Comparison of ENCODE assay signal across 23 cellular contexts in genomic region chr10:1529806-1530413, GRCh38.
"Had no signal": no experiment of that assay in that cellular context is flagged by ENCODE, and none has a peak within 500 bp of the region (broad histone marks: within the 10 kb centered on the region; RNA-seq: fewer than 3 reads in every experiment).

No MANE protein-coding gene starts in this region.

- H3K4me3 Mint-ChIP-seq: naive thymus-derived CD8-positive, alpha-beta T cell; neural progenitor cell had no signal

- H3K36me3 ChIP-seq: heart left ventricle, neural progenitor cell, right lobe of liver, stomach, thoracic aorta, transverse colon had no signal

- DNase-seq: cortex of kidney; effector CD8-positive, alpha-beta T cell; foreskin melanocyte; hippocampal formation; kidney glomerular epithelial cell; mucosa of descending colon; naive thymus-derived CD8-positive, alpha-beta T cell; occipital lobe; retina; right lobe of liver; stimulated activated CD4-positive, alpha-beta T cell treated with anti-CD3 and anti-CD28 coated beads, Interleukin-2, amount 100 ng/mL, for 24 hours; stimulated activated CD4-positive, alpha-beta T cell treated with anti-CD3 and anti-CD28 coated beads, Interleukin-4, amount 100 ng/mL, for 4 hours; stimulated activated naive CD4-positive, alpha-beta T cell; stomach; substantia nigra; transverse colon had no signal

- ATAC-seq: mucosa of descending colon; naive thymus-derived CD8-positive, alpha-beta T cell; psoas muscle; right lobe of liver had no signal

- H3K9me3 Mint-ChIP-seq: neural progenitor cell had no signal

- H3K36me3 Mint-ChIP-seq: naive thymus-derived CD8-positive, alpha-beta T cell; neural progenitor cell had no signal

- H3K27me3 ChIP-seq: neural progenitor cell, right lobe of liver, transverse colon had no signal

- H3K4me1 ChIP-seq: heart left ventricle, neural progenitor cell, psoas muscle, right lobe of liver, stomach, transverse colon had no signal

- H3K9ac ChIP-seq: neural progenitor cell, parathyroid adenoma had no signal

- H2AFZ ChIP-seq: neural progenitor cell, parathyroid adenoma had no signal

- H3K9me3 ChIP-seq: heart left ventricle, mucosa of descending colon, psoas muscle, right lobe of liver, stomach, thoracic aorta, transverse colon had no signal

- H3K79me2 ChIP-seq: parathyroid adenoma had no signal

- H3K4me2 ChIP-seq: neural progenitor cell had no signal

- H3K4me3 ChIP-seq: dorsolateral prefrontal cortex, heart left ventricle, mucosa of descending colon, neural progenitor cell, psoas muscle, right lobe of liver, skin epidermis, stomach, thoracic aorta, transverse colon had no signal

- H3K27ac ChIP-seq: dorsolateral prefrontal cortex, heart left ventricle, neural progenitor cell, parathyroid adenoma, psoas muscle, right lobe of liver, skin epidermis, stomach, thoracic aorta, transverse colon had no signal
